19 cellular contexts compared by ENCODE assay signal in the genomic region with DNA sequence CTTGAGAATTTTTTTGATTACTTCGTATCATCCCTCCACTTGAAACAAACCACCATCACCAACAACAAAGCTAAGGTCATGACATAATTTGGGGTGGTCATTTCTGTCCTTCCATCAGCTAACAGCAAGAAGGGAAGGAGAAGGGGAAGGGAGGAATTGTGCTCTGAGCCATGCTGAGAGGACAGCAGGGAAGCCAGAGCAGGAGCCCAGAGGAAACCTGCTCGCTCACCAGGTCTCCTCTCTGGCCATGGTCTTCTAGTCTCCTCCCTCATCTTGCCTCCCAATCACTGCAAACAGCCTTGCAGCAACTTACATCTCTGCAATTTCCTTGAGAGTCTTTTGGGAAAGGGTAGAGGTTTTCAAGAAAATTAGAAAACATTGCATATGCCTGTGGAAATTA.
"Had no signal": no experiment of that assay in that cellular context is flagged by ENCODE, and none has a peak within 500 bp of the region (broad histone marks: within the 10 kb centered on the region; RNA-seq: fewer than 3 reads in every experiment).

No MANE protein-coding gene starts in this region.

- H3K4me1 ChIP-seq: upper lobe of left lung, uterus had no signal

- H3K27me3 ChIP-seq: dorsolateral prefrontal cortex, heart left ventricle, ovary, right atrium auricular region, suprapubic skin, tibial artery, upper lobe of left lung, uterus had no signal

- H3K4me1 Mint-ChIP-seq: naive thymus-derived CD8-positive, alpha-beta T cell had no signal

- DNase-seq: cortex of kidney; dorsolateral prefrontal cortex; effector CD8-positive, alpha-beta T cell; foreskin melanocyte; heart left ventricle; hippocampal formation; kidney glomerular epithelial cell; mucosa of descending colon; naive thymus-derived CD8-positive, alpha-beta T cell; nucleus accumbens; ovary; stimulated activated CD4-positive, alpha-beta T cell treated with anti-CD3 and anti-CD28 coated beads, Interleukin-2, amount 100 ng/mL, for 48 hours; stimulated activated naive CD4-positive, alpha-beta T cell treated with Interleukin-2 at 50 U/mL for 16 hours; tibial artery; upper lobe of left lung; uterus had no signal

- H3K9me3 ChIP-seq: heart left ventricle, mucosa of descending colon, ovary, right atrium auricular region, suprapubic skin, tibial artery, upper lobe of left lung, uterus had no signal

- H3K36me3 ChIP-seq: heart left ventricle, ovary, right atrium auricular region, suprapubic skin, tibial artery, upper lobe of left lung, uterus had no signal

- H3K4me3 Mint-ChIP-seq: naive thymus-derived CD8-positive, alpha-beta T cell had no signal

- H3K36me3 Mint-ChIP-seq: naive thymus-derived CD8-positive, alpha-beta T cell had no signal

- ATAC-seq: heart left ventricle; mucosa of descending colon; naive thymus-derived CD8-positive, alpha-beta T cell had no signal

- H3K9me3 Mint-ChIP-seq: naive thymus-derived CD8-positive, alpha-beta T cell had no signal

- H3K27ac ChIP-seq: dorsolateral prefrontal cortex, heart left ventricle, ovary, right atrium auricular region, suprapubic skin, tibial artery, upper lobe of left lung, uterus had no signal

- H3K27ac Mint-ChIP-seq: naive thymus-derived CD8-positive, alpha-beta T cell had no signal

- H3K4me3 ChIP-seq: dorsolateral prefrontal cortex, heart left ventricle, mucosa of descending colon, ovary, right atrium auricular region, smooth muscle cell, suprapubic skin, tibial artery, upper lobe of left lung, uterus had no signal

- H3K4me2 ChIP-seq: smooth muscle cell had no signal
